ENCODE assay signal across 9 cellular contexts in the genomic region with DNA sequence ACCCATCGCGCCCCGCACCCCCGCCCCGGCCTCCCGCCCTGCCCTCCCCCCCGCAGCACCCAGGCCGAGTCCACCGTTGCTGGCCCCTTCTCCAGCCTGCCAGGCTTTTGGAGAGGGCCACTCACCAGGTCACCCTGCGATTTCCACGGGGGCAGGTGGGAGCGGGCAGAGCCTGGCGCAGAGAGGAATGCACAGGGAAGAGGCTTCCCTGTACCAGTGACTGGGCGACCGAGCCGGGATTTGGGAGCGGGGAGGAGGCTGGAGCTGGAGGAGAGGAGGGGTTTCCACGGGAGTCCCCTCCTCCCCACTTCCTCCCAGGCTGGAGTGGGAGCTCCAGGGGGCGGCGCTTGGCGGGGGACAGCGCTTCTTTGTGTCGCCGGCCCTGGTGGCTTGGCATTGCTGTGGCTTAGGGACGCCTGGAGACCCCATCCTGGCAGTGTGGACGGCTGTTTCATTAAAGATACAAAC. TPM values are rescaled to one million over a fixed set of nuclear protein-coding genes. Genes with fewer than 3 reads are reported as not detected.
DNase-seq lines count a peak whose midpoint lies in the region; ATAC-seq and TF ChIP-seq lines count a peak whose summit lies in the region.
"Had no signal": no experiment of that assay in that cellular context is flagged by ENCODE, and none has a peak within 500 bp of the region (broad histone marks: within the 10 kb centered on the region; RNA-seq: fewer than 3 reads in every experiment).

No MANE protein-coding gene starts in this region.

- DNase-seq in breast epithelium (ENCODE audit: low spot score in 2 of 2) (peak in 1 of 2 donors; percentile 65), MCF 10A (ENCODE audit: unreplicated experiment) (no peak), T-cell (no peak), foreskin melanocyte (peak; percentile 54), HAP-1 (ENCODE audit: low spot score in 2 of 2) (no peak)
- DNase-seq in naive thymus-derived CD8-positive, alpha-beta T cell, result no peak

- H3K9me3 Mint-ChIP-seq in MCF 10A (ENCODE audit: unreplicated experiment), result no peaks in the 10 kb centered on the region
- no peaks in the 10 kb centered on the region for H3K9me3 Mint-ChIP-seq in T-cell
- peaks cover 0 to 2% (median 0%) of the 10 kb centered on the region in 9 donors for H3K9me3 Mint-ChIP-seq in naive thymus-derived CD8-positive, alpha-beta T cell

- H3K4me3 Mint-ChIP-seq in MCF 10A (ENCODE audit: unreplicated experiment), result no peak overlapping the region
- peak overlapping the region in 2 of 3 donors; percentile 22 to 67 for H3K4me3 Mint-ChIP-seq in T-cell
- H3K4me3 Mint-ChIP-seq in naive thymus-derived CD8-positive, alpha-beta T cell, result peak overlapping the region; percentile 8 to 73 (median 45)

- CTCF ChIA-PET in MCF 10A (lab: Yijun Ruan, JAX) (interaction anchor here (1.8 kb wide), 1 partner anchor 19 kb away, joined by 6 read pairs; a partner anchor contains a TSS), T-cell (lab: Charles Lee) (no interaction called here)

- H3K4me3 ChIP-seq in breast epithelium, result peak overlapping the region; percentile 62 to 90 (median 69)
- H3K4me3 ChIP-seq in HAP-1, result no peak overlapping the region

- H3K27me3 ChIP-seq in breast epithelium (no peaks in the 10 kb centered on the region), HAP-1 (ENCODE audit: low read depth) (no peaks in the 10 kb centered on the region)

- H3K4me1 ChIP-seq in breast epithelium, result no peaks in the 10 kb centered on the region
- no peaks in the 10 kb centered on the region for H3K4me1 ChIP-seq in HAP-1

- intact Hi-C loops in breast epithelium (cut with DNase I; ENCODE audit: low total_unique reads), result no loop called here
- intact Hi-C loops in MCF 10A (cut with micrococcal nuclease), result no loop called here

- H3K27ac Mint-ChIP-seq in MCF 10A (ENCODE audit: low read depth, unreplicated experiment), result no peak overlapping the region
- no peak overlapping the region for H3K27ac Mint-ChIP-seq in T-cell
- H3K27ac Mint-ChIP-seq in naive thymus-derived CD8-positive, alpha-beta T cell, result peak overlapping the region in 1 of 10 donors; percentile 9

- no peak for TF ChIP-seq POLR2A in breast epithelium (IDR thresholded peaks at IDR 0.05)

- H3K9me3 ChIP-seq in breast epithelium (no peaks in the 10 kb centered on the region), HAP-1 (no peaks in the 10 kb centered on the region)

- H3K4me1 Mint-ChIP-seq in MCF 10A (ENCODE audit: insufficient read depth, unreplicated experiment) (no peaks in the 10 kb centered on the region), T-cell (peaks cover 19 to 38% (median 26%) of the 10 kb centered on the region in 3 donors)
- peaks cover 21 to 40% (median 26%) of the 10 kb centered on the region in 4 donors for H3K4me1 Mint-ChIP-seq in naive thymus-derived CD8-positive, alpha-beta T cell

- ATAC-seq in T-cell (replicated peaks in 1 of 4), result no peak
- peak; percentile 20 to 39 for ATAC-seq in naive thymus-derived CD8-positive, alpha-beta T cell
- no peak for ATAC-seq in HG03457 (IDR thresholded peaks at IDR 0.05; ENCODE audit: unreplicated experiment)
- no peak for ATAC-seq in HG03025 (IDR thresholded peaks at IDR 0.05; ENCODE audit: low FRiP score, unreplicated experiment)

- POLR2A ChIA-PET in MCF 10A (lab: Yijun Ruan, JAX), result no interaction called here
- POLR2A ChIA-PET in T-cell (lab: Charles Lee), result no interaction called here
- POLR2A ChIA-PET in naive thymus-derived CD8-positive, alpha-beta T cell (lab: Charles Lee), result no interaction called here

- H3K27me3 Mint-ChIP-seq in MCF 10A (ENCODE audit: insufficient read depth, unreplicated experiment) (no peaks in the 10 kb centered on the region), T-cell (peaks cover 39 to 41% of the 10 kb centered on the region in 2 donors)
- H3K27me3 Mint-ChIP-seq in naive thymus-derived CD8-positive, alpha-beta T cell, result peaks cover 13 to 43% (median 35%) of the 10 kb centered on the region in 5 donors

- BruUV-seq in MCF 10A (replicated peaks; lab: Mats Ljungman, UMichigan), result no TSS peak

- TF ChIP-seq CTCF in breast epithelium (IDR thresholded peaks at IDR 0.05) (no peak), MCF 10A (IDR thresholded peaks at IDR 0.05; ENCODE audit: unreplicated experiment) (no peak)

- H3K36me3 Mint-ChIP-seq in MCF 10A (ENCODE audit: insufficient read depth, unreplicated experiment) (peaks cover 15% of the 10 kb centered on the region), T-cell (peaks cover 9% of the 10 kb centered on the region)
- H3K36me3 Mint-ChIP-seq in naive thymus-derived CD8-positive, alpha-beta T cell, result peaks cover 4 to 10% (median 5%) of the 10 kb centered on the region in 3 donors

- H3K27ac ChIP-seq in breast epithelium, result peak overlapping the region; percentile 71 to 91

- in situ Hi-C loops in HAP-1 (cut with MboI; ENCODE audit: low sequenced_read_pairs), result no loop called here

- H3K36me3 ChIP-seq in breast epithelium (no peaks in the 10 kb centered on the region), HAP-1 (replicated peaks) (no peaks in the 10 kb centered on the region)

RNA-seq across cellular contexts. Expression of a gene that starts 19.3 kb away (rescaled TPM):
- 10 to 100 TPM; 44.5 to 51.4 (median 49.8) TPM for total RNA-seq in breast epithelium
- 22.7 and 27.2 TPM in 2 replicates for total RNA-seq in MCF 10A (2022)
- total RNA-seq in T-cell, result 10 to 100 TPM; 12.9 to 15.0 (median 13.5) TPM
- 10 to 100 TPM; 16.9 to 19.2 TPM for total RNA-seq in naive thymus-derived CD8-positive, alpha-beta T cell
- 10 to 100 TPM in 2 of 3 donors, 1 to 10 TPM in 1; 8.9 to 15.2 (median 12.8) TPM for polyA plus RNA-seq in naive thymus-derived CD8-positive, alpha-beta T cell

RNA-seq across cellular contexts. Expression of a gene that starts 52.4 kb away (rescaled TPM):
- not detected for total RNA-seq in breast epithelium
- not detected in 2 replicates for total RNA-seq in MCF 10A (2022)
- not detected for total RNA-seq in T-cell
- not detected for total RNA-seq in naive thymus-derived CD8-positive, alpha-beta T cell
- polyA plus RNA-seq in naive thymus-derived CD8-positive, alpha-beta T cell, result not detected
- total RNA-seq: T-helper 1 cell treated with Interleukin-12 subunit alpha and Interleukin-12 subunit beta and Interleukin-4 antibody, amounts not matched to agents 30 ng/mL and 1 ng/mL, for 36 hours had no signal

Comparison
In these comparisons a context has a peak if more than half of its experiments do, and no peak if none do; other contexts are left out.
1. ATAC-seq: peak in naive thymus-derived CD8-positive, alpha-beta T cell (2 of 2); none in T-cell (0 of 4), HG03457 (single experiment) and HG03025 (single experiment).